In genomic region chr7:5424689-5425506, GRCh38 we compare ENCODE assay signal across 8 cellular contexts. TPM values are rescaled to one million over a fixed set of nuclear protein-coding genes. Genes with fewer than 3 reads are reported as not detected.
DNase-seq lines count a peak whose midpoint lies in the region; ATAC-seq, FAIRE-seq and TF ChIP-seq lines count a peak whose summit lies in the region.

No MANE protein-coding gene starts in this region.

- peak overlapping the region; percentile 50 for H3K27ac Mint-ChIP-seq in memory B cell

- H3K9me3 Mint-ChIP-seq in memory B cell, result no peaks in the 10 kb centered on the region

- H3K4me1 ChIP-seq in RWPE2 (ENCODE audit: insufficient read depth, poor library complexity, severe bottlenecking) (no peaks in the 10 kb centered on the region), ectodermal cell (ENCODE audit: control insufficient read depth, insufficient read depth, low read length) (peaks cover 13% of the 10 kb centered on the region), thyroid gland (peaks cover 10 to 17% of the 10 kb centered on the region in 2 donors)

- H3K9me3 ChIP-seq in RWPE2 (ENCODE audit: severe bottlenecking), result no peaks in the 10 kb centered on the region
- no peaks in the 10 kb centered on the region for H3K9me3 ChIP-seq in ectodermal cell (ENCODE audit: control insufficient read depth, low read length)
- no peaks in the 10 kb centered on the region for H3K9me3 ChIP-seq in thyroid gland

- H3K4me3 ChIP-seq in BJ (ENCODE audit: low read depth, low read length) (peak overlapping the region; percentile 82), RWPE2 (ENCODE audit: severe bottlenecking) (peak overlapping the region; percentile 62), ectodermal cell (ENCODE audit: insufficient read depth, low read depth, low read length) (peak overlapping the region; percentile 89), thyroid gland (replicated peaks in 1 of 3) (peak overlapping the region; percentile 34 to 99 (median 92))

- H3K36me3 ChIP-seq in BJ (ENCODE audit: control insufficient read depth, insufficient read depth, low read length) (peaks cover 6% of the 10 kb centered on the region), RWPE2 (ENCODE audit: low read depth) (no peaks in the 10 kb centered on the region), ectodermal cell (ENCODE audit: control insufficient read depth, insufficient read depth, low read length) (no peaks in the 10 kb centered on the region), thyroid gland (no peaks in the 10 kb centered on the region)

- POLR2A ChIA-PET in BJ (lab: Charles Lee), result no interaction called here

- H3K27ac ChIP-seq in RWPE2 (ENCODE audit: poor library complexity, severe bottlenecking) (peak overlapping the region; percentile 98), ectodermal cell (ENCODE audit: insufficient read depth, low read depth, low read length, poor library complexity, severe bottlenecking) (peak overlapping the region; percentile 99), thyroid gland (peak overlapping the region; percentile 96 to 100 (median 100))

- DNase-seq in BJ (ENCODE audit: low read depth) (no peak), H54 (ENCODE audit: insufficient read length, low spot score) (no peak), RWPE2 (ENCODE audit: low spot score) (no peak), memory B cell (ENCODE audit: low spot score in 2 of 2) (peak; percentile 25 to 45), thyroid gland (peak; percentile 61 to 65)

- H3K27me3 ChIP-seq in BJ (ENCODE audit: control insufficient read depth, insufficient read depth, low read length) (no peaks in the 10 kb centered on the region), RWPE2 (ENCODE audit: insufficient read depth, poor library complexity, severe bottlenecking) (no peaks in the 10 kb centered on the region), ectodermal cell (ENCODE audit: control insufficient read depth, insufficient read depth, low read length, poor library complexity, severe bottlenecking) (peaks cover 56% of the 10 kb centered on the region), thyroid gland (no peaks in the 10 kb centered on the region)

- TF ChIP-seq POLR2A in H54 (IDR thresholded peaks at IDR 0.05; ENCODE audit: low read depth, low read length) (0 out of 2 replicates have a peak, but pooled peaks have one; percentile 21), thyroid gland (IDR thresholded peaks at IDR 0.05) (peak in 1 of 2 donors; percentile 4)

- peaks cover 23% of the 10 kb centered on the region for H3K4me1 Mint-ChIP-seq in memory B cell

- no peak for ATAC-seq in RWPE2 (ENCODE audit: low read depth)
- no peak for ATAC-seq in memory B cell (ENCODE audit: low read depth)
- no peak for ATAC-seq in GM18909 (IDR thresholded peaks at IDR 0.05; ENCODE audit: poor library complexity, unreplicated experiment)
- no peak for ATAC-seq in GM19035 (IDR thresholded peaks at IDR 0.05; ENCODE audit: unreplicated experiment)

- H3K36me3 Mint-ChIP-seq in memory B cell, result no peaks in the 10 kb centered on the region

- peak overlapping the region; percentile 65 for H3K4me3 Mint-ChIP-seq in memory B cell

- intact Hi-C loops in thyroid gland (cut with DNase I), result no loop called here

- FAIRE-seq in H54 (lab: Jason Lieb, UNC), result no peak

- CTCF ChIA-PET in BJ (lab: Yijun Ruan, JAX), result interaction anchor here (0.5 to 1.5 kb wide), 3 partner anchors 26 to 891 kb away, joined by 4 to 7 read pairs (median 7); no protein-coding TSS in a partner anchor

- TF ChIP-seq CTCF in BJ (IDR thresholded peaks at IDR 0.05; ENCODE audit: insufficient read depth, low read depth, low read length) (peak; percentile 18; the same call in 1 of the 2 replicates), RWPE2 (IDR thresholded peaks at IDR 0.05; ENCODE audit: poor library complexity, severe bottlenecking) (no peak), thyroid gland (IDR thresholded peaks at IDR 0.05) (no peak)

- H3K27me3 Mint-ChIP-seq in memory B cell, result peaks cover 15% of the 10 kb centered on the region

- 0% methylated on average over 55 of the region's 55 CpGs for WGBS in ectodermal cell, 2 experiments
- WGBS in thyroid gland, 2 donors, result 1 to 2% methylated on average over 39 to 55 of the region's 55 CpGs

RNA-seq across cellular contexts. Expression of gene TNRC18, which starts 1.3 kb away (rescaled TPM):
- 18.1 and 20.1 TPM in 2 replicates for polyA plus RNA-seq in BJ (2011; rRNA removed)
- polyA minus RNA-seq in BJ (2011; rRNA and poly(A)+ RNA removed), result 33.3 and 39.5 TPM in 2 replicates
- polyA plus RNA-seq in ectodermal cell (2013, experiment 1 of 4), result 40.8 TPM
- 52.6 TPM for polyA plus RNA-seq in ectodermal cell (2013, experiment 2 of 4)
- 32.8 TPM for polyA plus RNA-seq in ectodermal cell (2013, experiment 3 of 4)
- 34.4 TPM for polyA plus RNA-seq in ectodermal cell (2013, experiment 4 of 4)
- total RNA-seq in thyroid gland, result 100 to 1,000 TPM in 2 of 4 donors, 10 to 100 TPM in 2; 47.0 to 173 (median 94.8) TPM

Comparison
In these comparisons a context has a peak if more than half of its experiments do, and no peak if none do; other contexts are left out.
1. DNase-seq: peak in memory B cell (2 of 2) and thyroid gland (2 of 2); none in BJ (single experiment), H54 (single experiment) and RWPE2 (single experiment).
2. Peak in every context shown above with its lines, with median percentiles within 50 percentile points of each other: H3K4me3 ChIP-seq and H3K27ac ChIP-seq.